16 cellular contexts compared by ENCODE assay signal in genomic region chr4:92012899-92013867, GRCh38.
DNase-seq lines count a peak whose midpoint lies in the region; ATAC-seq, FAIRE-seq and TF ChIP-seq lines count a peak whose summit lies in the region.
"Had no signal": no experiment of that assay in that cellular context is flagged by ENCODE, and none has a peak within 500 bp of the region (broad histone marks: within the 10 kb centered on the region; RNA-seq: fewer than 3 reads in every experiment).

No MANE protein-coding gene starts in this region.

- no peaks in the 10 kb centered on the region for H3K9me3 ChIP-seq in IMR-90 (ENCODE audit: control insufficient read depth, insufficient read depth, low read length)
- no peaks in the 10 kb centered on the region for H3K9me3 ChIP-seq in GM12878 (replicated peaks; ENCODE audit: control insufficient read depth, insufficient read depth, low read length)
- no peaks in the 10 kb centered on the region for H3K9me3 ChIP-seq in smooth muscle cell (replicated peaks; ENCODE audit: low read depth)
- no peaks in the 10 kb centered on the region for H3K9me3 ChIP-seq in vagina

- no CpG with 5 or more reads among the region's 16 CpGs for WGBS in IMR-90 (ENCODE audit: extremely low coverage in 2 of 2, insufficient read length in 1 of 2), 2 experiments
- 39% methylated on average over 16 of the region's 16 CpGs for WGBS in GM12878 (ENCODE audit: insufficient coverage, insufficient replicate concordance, low lambda C conversion rate, missing lambda C conversion rate)
- WGBS in smooth muscle cell (ENCODE audit: low lambda C conversion rate): 53% methylated on average over 16 of the region's 16 CpGs

- H3K23ac ChIP-seq in IMR-90 (ENCODE audit: low read depth, low read length): no peak overlapping the region

- no peak for ATAC-seq in IMR-90 (ENCODE audit: low read depth)
- ATAC-seq in GM12878: peak; percentile 61
- peak; percentile 96 for ATAC-seq in left colon
- ATAC-seq in GM21515 (IDR thresholded peaks at IDR 0.05; ENCODE audit: unreplicated experiment): no peak
- ATAC-seq: stimulated activated naive CD8-positive, alpha-beta T cell treated with anti-CD3 and anti-CD28 coated beads, Interleukin-15, Interleukin-2, amounts not matched to agents 100 U/mL and 50 U/mL, for 24 hours had no signal

- H4K5ac ChIP-seq in IMR-90 (ENCODE audit: low read depth, low read length): no peak overlapping the region

- dilution Hi-C loops in IMR-90 (cut with HindIII; ENCODE audit: low sequenced_read_pairs, unreplicated experiment): no loop called here

- no peak for FAIRE-seq in GM12878 (lab: Jason Lieb, UNC)
- FAIRE-seq: urothelium cell line had no signal

- no peak for TF ChIP-seq POLR2A in IMR-90 (IDR thresholded peaks at IDR 0.05; ENCODE audit: low read depth, low read length)
- no peak for TF ChIP-seq POLR2A in GM12878 (IDR thresholded peaks at IDR 0.05; ENCODE audit: low read depth, low read length)
- no peak for TF ChIP-seq POLR2A in vagina (IDR thresholded peaks at IDR 0.05)

- H2BK15ac ChIP-seq in IMR-90 (ENCODE audit: low read depth, low read length): no peak overlapping the region

- DNase-seq in IMR-90: no peak
- DNase-seq in GM12878 (ENCODE audit: low read depth, low spot score): no peak
- DNase-seq in left colon: peak; percentile 67 to 74
- DNase-seq in smooth muscle cell (lab: John Stamatoyannopoulos, UW; ENCODE audit: unreplicated experiment): no peak
- no peak for DNase-seq in NK-92 (lab: John Stamatoyannopoulos, UW; ENCODE audit: unreplicated experiment)
- no peak for DNase-seq in vagina (ENCODE audit: extremely low spot score in 2 of 2)
- DNase-seq: anterior cingulate cortex; dermis blood vessel endothelial cell; NCI-H187; NCI-H510A; PC-9; stimulated activated CD4-positive, alpha-beta T cell treated with anti-CD3 and anti-CD28 coated beads, Interleukin-12 subunit alpha, Interleukin-12 subunit beta, amount 100 ng/mL, for 4 hours; stimulated activated naive CD8-positive, alpha-beta T cell treated with anti-CD3 and anti-CD28 coated beads, Interleukin-15, Interleukin-2, amounts not matched to agents 100 U/mL and 50 U/mL, for 24 hours had no signal

- SMC1A ChIA-PET in GM12878 (lab: Charles Lee; ENCODE audit: uncharacterized antibody, unreplicated experiment): no interaction called here

- H3K4ac ChIP-seq in IMR-90 (ENCODE audit: low read depth, low read length): no peak overlapping the region

- POLR2A ChIA-PET in IMR-90 (lab: Charles Lee; ENCODE audit: unreplicated experiment) (no interaction called here), GM12878 (lab: Charles Lee) (no interaction called here)

- TF ChIP-seq EP300 in GM12878 (IDR thresholded peaks at IDR 0.05; ENCODE audit: borderline replicate concordance in 1 of 2, control insufficient read depth in 1 of 2, low read depth in 2 of 2, low read length in 2 of 2): no peak

- H3K14ac ChIP-seq in IMR-90 (replicated peaks; ENCODE audit: low read depth, low read length): no peak overlapping the region

- H2AFZ ChIP-seq in IMR-90 (replicated peaks; ENCODE audit: low read length, poor library complexity): no peak overlapping the region
- H2AFZ ChIP-seq in GM12878 (ENCODE audit: control insufficient read depth, low read depth, low read length): no peak overlapping the region
- H2AFZ ChIP-seq in smooth muscle cell (ENCODE audit: low read depth): no peak overlapping the region
- H2AFZ ChIP-seq: parathyroid adenoma, PC-9 had no signal

- no peak overlapping the region for H2AK9ac ChIP-seq in IMR-90 (replicated peaks; ENCODE audit: low read depth, low read length, poor library complexity)

- TF ChIP-seq RAD21 in IMR-90 (IDR thresholded peaks at IDR 0.05; ENCODE audit: low read length) (no peak), GM12878 (IDR thresholded peaks at IDR 0.05; ENCODE audit: insufficient read depth, low read depth, low read length) (0 out of 2 replicates have a peak, but pooled peaks have one; percentile 8)

- no peak overlapping the region for H2AK5ac ChIP-seq in IMR-90 (ENCODE audit: low read depth, low read length)

- no peak overlapping the region for H3K56ac ChIP-seq in IMR-90 (ENCODE audit: extremely low read depth, insufficient read depth, low read length)

- H4K20me1 ChIP-seq in IMR-90 (ENCODE audit: insufficient read depth, low read length) (no peaks in the 10 kb centered on the region), GM12878 (ENCODE audit: control insufficient read depth, insufficient read depth) (no peaks in the 10 kb centered on the region), smooth muscle cell (ENCODE audit: low read depth) (no peaks in the 10 kb centered on the region)

- H3K79me2 ChIP-seq in GM12878 (ENCODE audit: control insufficient read depth, insufficient read depth, low read length) (no peaks in the 10 kb centered on the region), smooth muscle cell (ENCODE audit: low read depth) (no peaks in the 10 kb centered on the region)
- H3K79me2 ChIP-seq: parathyroid adenoma had no signal

- intact Hi-C loops in IMR-90 (cut with micrococcal nuclease): no loop called here
- intact Hi-C loops in GM12878 (cut with micrococcal nuclease; ENCODE audit: unreplicated experiment): no loop called here
- intact Hi-C loops in left colon (cut with DNase I, micrococcal nuclease): no loop called here
- intact Hi-C loops in vagina (cut with DNase I): no loop called here

- CTCF ChIA-PET in IMR-90 (lab: Yijun Ruan, JAX) (no interaction called here), GM12878 (lab: Yijun Ruan, JAX) (interaction anchor here (1.3 kb wide), 1 partner anchor 23 kb away, joined by 3 read pairs; no protein-coding TSS in a partner anchor)

- TF ChIP-seq CTCF in IMR-90 (conservative IDR thresholded peaks at IDR 0.05; ENCODE audit: low read depth, low read length): 0 out of 2 replicates have a peak, but pooled peaks have one; percentile 13
- TF ChIP-seq CTCF in GM12878 (IDR thresholded peaks at IDR 0.05 in 2 of 3, conservative IDR thresholded peaks at IDR 0.05 in 1 of 3; ENCODE audit: control insufficient read depth in 2 of 3, extremely low read depth in 1 of 3, insufficient read depth in 1 of 3, low read depth in 3 of 3, low read length in 3 of 3): 0 out of 6 replicates have a peak, but pooled peaks of 1 of the 3 experiments have one; percentile 6
- TF ChIP-seq CTCF in smooth muscle cell (IDR thresholded peaks at IDR 0.05; ENCODE audit: borderline replicate concordance, insufficient read depth, poor library complexity, severe bottlenecking): no peak
- no peak for TF ChIP-seq CTCF in vagina (IDR thresholded peaks at IDR 0.05)

- H3K27me3 ChIP-seq in IMR-90 (ENCODE audit: control insufficient read depth, insufficient read depth, low read length): no peaks in the 10 kb centered on the region
- no peaks in the 10 kb centered on the region for H3K27me3 ChIP-seq in GM12878 (replicated peaks in 1 of 2; ENCODE audit: control insufficient read depth in 2 of 2, insufficient read depth in 2 of 2, low read length in 1 of 2)
- no peaks in the 10 kb centered on the region for H3K27me3 ChIP-seq in smooth muscle cell (ENCODE audit: low read depth)
- no peaks in the 10 kb centered on the region for H3K27me3 ChIP-seq in vagina

- H3K4me1 ChIP-seq in IMR-90 (ENCODE audit: control insufficient read depth, insufficient read depth, low read length) (no peaks in the 10 kb centered on the region), GM12878 (ENCODE audit: control insufficient read depth, insufficient read depth, low read length) (no peaks in the 10 kb centered on the region), smooth muscle cell (ENCODE audit: low read depth) (peaks cover 5% of the 10 kb centered on the region), vagina (no peaks in the 10 kb centered on the region)
- H3K4me1 ChIP-seq: parathyroid adenoma had no signal

- H2BK20ac ChIP-seq in IMR-90 (ENCODE audit: low read depth, low read length): no peak overlapping the region

- H3K4me3 ChIP-seq in IMR-90 (ENCODE audit: insufficient read depth, low read depth, low read length) (no peak overlapping the region), GM12878 (no peak overlapping the region), smooth muscle cell (peak overlapping the region; percentile 20), vagina (no peak overlapping the region)
- H3K4me3 ChIP-seq: PC-9 had no signal

- no TSS peak for BruUV-seq in IMR-90 (replicated peaks; lab: Mats Ljungman, UMichigan)
- BruUV-seq in GM12878 (replicated peaks; lab: Mats Ljungman, UMichigan): no TSS peak

- H3K79me1 ChIP-seq in IMR-90 (ENCODE audit: low read depth in 1 of 2, low read length in 2 of 2): no peaks in the 10 kb centered on the region

- H4K8ac ChIP-seq in IMR-90 (ENCODE audit: low read depth in 2 of 2, low read length in 2 of 2): no peak overlapping the region

- no peak overlapping the region for H3K4me2 ChIP-seq in IMR-90 (ENCODE audit: low read depth, low read length)
- H3K4me2 ChIP-seq in GM12878 (ENCODE audit: control insufficient read depth, insufficient read depth): no peak overlapping the region
- H3K4me2 ChIP-seq in smooth muscle cell: no peak overlapping the region
- H3K4me2 ChIP-seq: PC-9 had no signal

- H3K27ac ChIP-seq in IMR-90 (ENCODE audit: insufficient read depth, low read length) (no peak overlapping the region), GM12878 (ENCODE audit: control insufficient read depth, insufficient read depth) (no peak overlapping the region), smooth muscle cell (ENCODE audit: low read depth) (no peak overlapping the region), vagina (no peak overlapping the region)
- H3K27ac ChIP-seq: parathyroid adenoma, PC-9 had no signal

- RAD21 ChIA-PET in GM12878 (lab: Charles Lee; ENCODE audit: unreplicated experiment): no interaction called here

- no peak overlapping the region for H2BK5ac ChIP-seq in IMR-90 (ENCODE audit: low read depth, low read length, poor library complexity, severe bottlenecking)

- no peak overlapping the region for H3K18ac ChIP-seq in IMR-90 (ENCODE audit: low read depth, low read length)

- no peaks in the 10 kb centered on the region for H3F3A ChIP-seq in smooth muscle cell (ENCODE audit: low read depth)

- H3K9ac ChIP-seq in IMR-90 (ENCODE audit: low read depth, low read length): no peak overlapping the region
- H3K9ac ChIP-seq in GM12878 (ENCODE audit: control insufficient read depth, insufficient read depth, low read length): no peak overlapping the region
- no peak overlapping the region for H3K9ac ChIP-seq in smooth muscle cell (ENCODE audit: low read depth)
- H3K9ac ChIP-seq: parathyroid adenoma had no signal

- H2BK120ac ChIP-seq in IMR-90 (ENCODE audit: low read depth, low read length): no peak overlapping the region

- H3K36me3 ChIP-seq in IMR-90 (ENCODE audit: control insufficient read depth, insufficient read depth, low read length) (no peaks in the 10 kb centered on the region), GM12878 (ENCODE audit: control insufficient read depth in 2 of 2, insufficient read depth in 2 of 2, low read length in 1 of 2) (no peaks in the 10 kb centered on the region), smooth muscle cell (ENCODE audit: low read depth) (no peaks in the 10 kb centered on the region), vagina (no peaks in the 10 kb centered on the region)

- H4K91ac ChIP-seq in IMR-90 (ENCODE audit: insufficient read depth, low read depth, low read length): no peak overlapping the region

- H3K9me1 ChIP-seq in IMR-90 (ENCODE audit: insufficient read depth, low read length): no peaks in the 10 kb centered on the region

- in situ Hi-C loops in IMR-90 (cut with MboI; ENCODE audit: low sequenced_read_pairs): no loop called here
- in situ Hi-C loops in GM12878 (cut with MboI): no loop called here

TF ChIP-seq in GM12878, 131 proteins besides CTCF, POLR2A, EP300 and RAD21 (continues in another document):
- TF ChIP-seq ZNF274 (IDR thresholded peaks at IDR 0.05; ENCODE audit: insufficient read depth, insufficient read length): no peak

Comparison
In these comparisons a context has a peak if more than half of its experiments do, and no peak if none do; other contexts are left out.
1. ATAC-seq: peak in GM12878 (single experiment) and left colon (single experiment); none in IMR-90 (single experiment) and GM21515 (single experiment).
2. DNase-seq: peak in left colon (2 of 2); none in IMR-90 (single experiment), GM12878 (single experiment), smooth muscle cell (single experiment), NK-92 (single experiment) and vagina (0 of 2).